In genomic region chr15:48427960-48428547, GRCh38 we compare ENCODE assay signal across 19 cellular contexts.
DNase-seq lines count a peak whose midpoint lies in the region; ATAC-seq, FAIRE-seq and TF ChIP-seq lines count a peak whose summit lies in the region.
"Had no signal": no experiment of that assay in that cellular context is flagged by ENCODE, and none has a peak within 500 bp of the region (broad histone marks: within the 10 kb centered on the region; RNA-seq: fewer than 3 reads in every experiment).

No MANE protein-coding gene starts in this region.

- no peak overlapping the region for H3K4me3 ChIP-seq in AG04449 (ENCODE audit: low read depth, low read length)
- no peak overlapping the region for H3K4me3 ChIP-seq in astrocyte (ENCODE audit: insufficient read depth, low read depth, low read length)
- H3K4me3 ChIP-seq: Peyer's patch, skin epidermis had no signal

- FAIRE-seq in astrocyte (lab: Jason Lieb, UNC): peak; percentile 41
- FAIRE-seq: colon had no signal

- peak overlapping the region; percentile 80 for H3K27ac ChIP-seq in astrocyte (ENCODE audit: low read depth, low read length)
- H3K27ac ChIP-seq: neutrophil, Peyer's patch had no signal

- no peaks in the 10 kb centered on the region for H3K9me3 ChIP-seq in astrocyte (ENCODE audit: insufficient read depth, low read depth, low read length)
- H3K9me3 ChIP-seq: neutrophil, Peyer's patch had no signal

- peak overlapping the region; percentile 64 for H3K4me3 Mint-ChIP-seq in HFFc6
- H3K4me3 Mint-ChIP-seq in astrocyte (ENCODE audit: unreplicated experiment): no peak overlapping the region
- no peak overlapping the region for H3K4me3 Mint-ChIP-seq in nephron progenitor cell
- H3K4me3 Mint-ChIP-seq: activated CD4-positive, alpha-beta T cell treated with anti-CD3 and anti-CD28 coated beads for 36 hours; activated naive CD8-positive, alpha-beta T cell treated with anti-CD3 and anti-CD28 coated beads for 36 hours; H9; stimulated activated naive CD8-positive, alpha-beta T cell treated with anti-CD3 and anti-CD28 coated beads, Interleukin-15, Interleukin-2, amounts not matched to agents 100 ng/mL and 50 ng/mL, for 24 hours had no signal

- TF ChIP-seq CTCF in AG04449 (IDR thresholded peaks at IDR 0.05; ENCODE audit: insufficient read depth, low read length, missing control alignments): no peak
- TF ChIP-seq CTCF in HFFc6 (IDR thresholded peaks at IDR 0.05): no peak
- TF ChIP-seq CTCF in astrocyte (IDR thresholded peaks at IDR 0.05; ENCODE audit: insufficient read depth, low read depth, low read length): no peak
- TF ChIP-seq CTCF in nephron progenitor cell (IDR thresholded peaks at IDR 0.05): no peak

- peak overlapping the region; percentile 86 for H3K27ac Mint-ChIP-seq in HFFc6
- peak overlapping the region; percentile 35 for H3K27ac Mint-ChIP-seq in astrocyte (ENCODE audit: unreplicated experiment)
- no peak overlapping the region for H3K27ac Mint-ChIP-seq in nephron progenitor cell
- H3K27ac Mint-ChIP-seq: activated CD4-positive, alpha-beta T cell treated with anti-CD3 and anti-CD28 coated beads for 36 hours; activated naive CD8-positive, alpha-beta T cell treated with anti-CD3 and anti-CD28 coated beads for 36 hours; stimulated activated naive CD8-positive, alpha-beta T cell treated with anti-CD3 and anti-CD28 coated beads, Interleukin-15, Interleukin-2, amounts not matched to agents 100 ng/mL and 50 ng/mL, for 24 hours had no signal

- ATAC-seq in GM19023 (IDR thresholded peaks at IDR 0.05; ENCODE audit: unreplicated experiment): no peak
- ATAC-seq: activated CD4-positive, alpha-beta T cell treated with anti-CD3 and anti-CD28 coated beads for 36 hours had no signal

- no peaks in the 10 kb centered on the region for H3K27me3 ChIP-seq in astrocyte (ENCODE audit: insufficient read depth, low read length)
- H3K27me3 ChIP-seq: neutrophil, Peyer's patch had no signal

- H3K4me2 ChIP-seq in astrocyte (ENCODE audit: low read length): peak overlapping the region; percentile 56

- intact Hi-C loops in posterior cingulate gyrus (cut with DNase I): no loop called here

- CTCF ChIA-PET in AG04449 (lab: Yijun Ruan, JAX): interaction anchor here (0.6 to 4.9 kb wide), 5 partner anchors 20 to 80 kb away, joined by 3 to 23 read pairs (median 3); no protein-coding TSS in a partner anchor

- no peaks in the 10 kb centered on the region for H4K20me1 ChIP-seq in astrocyte (ENCODE audit: insufficient read depth, low read length)

- H3K4me1 ChIP-seq in astrocyte (ENCODE audit: insufficient read depth, low read length): peaks cover 30% of the 10 kb centered on the region
- H3K4me1 ChIP-seq: Peyer's patch had no signal

- H3K36me3 Mint-ChIP-seq in HFFc6 (ENCODE audit: low read depth): peaks cover 69% of the 10 kb centered on the region
- H3K36me3 Mint-ChIP-seq in astrocyte (ENCODE audit: low read depth, unreplicated experiment): peaks cover 30% of the 10 kb centered on the region
- H3K36me3 Mint-ChIP-seq in nephron progenitor cell (ENCODE audit: low read depth): peaks cover 46% of the 10 kb centered on the region
- H3K36me3 Mint-ChIP-seq: activated naive CD8-positive, alpha-beta T cell treated with anti-CD3 and anti-CD28 coated beads for 36 hours had no signal

- no peak overlapping the region for H2AFZ ChIP-seq in astrocyte (ENCODE audit: low read depth, low read length)

- DNase-seq in AG04449 (ENCODE audit: low read depth, low spot score): peak; percentile 80
- peak; percentile 90 for DNase-seq in HFFc6
- peak; percentile 94 for DNase-seq in astrocyte (ENCODE audit: low read depth)
- DNase-seq in glomerular visceral epithelial cell (ENCODE audit: extremely low spot score): peak; percentile 27
- no peak for DNase-seq in NCI-H69 (lab: John Stamatoyannopoulos, UW)
- DNase-seq in nephron progenitor cell: no peak
- no peak for DNase-seq in posterior cingulate gyrus
- DNase-seq: activated CD4-positive, alpha-beta T cell treated with anti-CD3 and anti-CD28 coated beads for 36 hours; activated naive CD8-positive, alpha-beta T cell treated with anti-CD3 and anti-CD28 coated beads for 36 hours; activated T-cell treated with anti-CD3 and anti-CD28 coated beads for 4 hours; H9; NCI-H1930; NCI-H748 treated with DMSO at 0.1 percent for 48 hours; Peyer's patch had no signal

- no peaks in the 10 kb centered on the region for H3K79me2 ChIP-seq in astrocyte (ENCODE audit: insufficient read depth, low read length)

- H3K9me3 Mint-ChIP-seq in HFFc6 (peaks cover 4% of the 10 kb centered on the region; the same call in 1 of the 2 replicates), astrocyte (ENCODE audit: unreplicated experiment) (no peaks in the 10 kb centered on the region), nephron progenitor cell (no peaks in the 10 kb centered on the region)
- H3K9me3 Mint-ChIP-seq: activated naive CD8-positive, alpha-beta T cell treated with anti-CD3 and anti-CD28 coated beads for 36 hours; H9; stimulated activated naive CD8-positive, alpha-beta T cell treated with anti-CD3 and anti-CD28 coated beads, Interleukin-15, Interleukin-2, amounts not matched to agents 100 ng/mL and 50 ng/mL, for 24 hours had no signal

- H3K27me3 Mint-ChIP-seq in HFFc6 (ENCODE audit: insufficient read depth): peaks cover 45% of the 10 kb centered on the region
- H3K27me3 Mint-ChIP-seq in astrocyte (ENCODE audit: low read depth, unreplicated experiment): no peaks in the 10 kb centered on the region
- no peaks in the 10 kb centered on the region for H3K27me3 Mint-ChIP-seq in nephron progenitor cell (ENCODE audit: low read depth, poor library complexity)
- H3K27me3 Mint-ChIP-seq: activated CD4-positive, alpha-beta T cell treated with anti-CD3 and anti-CD28 coated beads for 36 hours; activated naive CD8-positive, alpha-beta T cell treated with anti-CD3 and anti-CD28 coated beads for 36 hours; stimulated activated naive CD8-positive, alpha-beta T cell treated with anti-CD3 and anti-CD28 coated beads, Interleukin-15, Interleukin-2, amounts not matched to agents 100 ng/mL and 50 ng/mL, for 24 hours had no signal

- H3K9ac ChIP-seq in astrocyte (ENCODE audit: low read length): peak overlapping the region; percentile 69

- H3K36me3 ChIP-seq in astrocyte (ENCODE audit: insufficient read depth, low read length): peaks cover 70% of the 10 kb centered on the region

- H3K4me1 Mint-ChIP-seq in HFFc6 (ENCODE audit: low read depth) (peaks cover 92% of the 10 kb centered on the region), astrocyte (ENCODE audit: low read depth, unreplicated experiment) (peaks cover 27% of the 10 kb centered on the region), nephron progenitor cell (no peaks in the 10 kb centered on the region)
- H3K4me1 Mint-ChIP-seq: activated CD4-positive, alpha-beta T cell treated with anti-CD3 and anti-CD28 coated beads for 36 hours; activated naive CD8-positive, alpha-beta T cell treated with anti-CD3 and anti-CD28 coated beads for 36 hours had no signal

- POLR2A ChIA-PET in AG04449 (lab: Yijun Ruan, JAX): interaction anchor here (0.5 to 1.9 kb wide), 6 partner anchors 8 to 43 kb away, joined by 3 to 8 read pairs (median 5); no protein-coding TSS in a partner anchor

Comparison
In these comparisons a context has a peak if more than half of its experiments do, and no peak if none do; other contexts are left out.
1. DNase-seq: peak in AG04449 (single experiment), HFFc6 (single experiment), astrocyte (single experiment) and glomerular visceral epithelial cell (single experiment); none in NCI-H69 (single experiment), nephron progenitor cell (single experiment) and posterior cingulate gyrus (0 of 10).